Comparison of ENCODE assay signal across 29 cellular contexts in genomic region chr6:21527731-21528130, GRCh38.
DNase-seq lines count a peak whose midpoint lies in the region; ATAC-seq and TF ChIP-seq lines count a peak whose summit lies in the region.
"Had no signal": no experiment of that assay in that cellular context is flagged by ENCODE, and none has a peak within 500 bp of the region (broad histone marks: within the 10 kb centered on the region; RNA-seq: fewer than 3 reads in every experiment).

No MANE protein-coding gene starts in this region.

- TF ChIP-seq CTCF in epithelial cell of proximal tubule (conservative IDR thresholded peaks at IDR 0.05; ENCODE audit: low read depth, low read length), result peak; percentile 25
- TF ChIP-seq CTCF in thyroid gland (IDR thresholded peaks at IDR 0.05), result peak in 2 of 6 experiments; percentile 9 to 18

- H3K36me3 ChIP-seq in thyroid gland, result no peaks in the 10 kb centered on the region
- H3K36me3 ChIP-seq: adrenal gland, esophagus squamous epithelium, suprapubic skin, upper lobe of right lung, WERI-Rb-1 had no signal

- in situ Hi-C loops in G401 (cut with HindIII; ENCODE audit: low sequenced_read_pairs), result no loop called here

- no peaks in the 10 kb centered on the region for H3K4me1 ChIP-seq in thyroid gland
- H3K4me1 ChIP-seq: A549, adrenal gland, esophagus squamous epithelium, suprapubic skin, upper lobe of right lung had no signal

- H3K4me3 ChIP-seq in epithelial cell of proximal tubule (ENCODE audit: low read depth, low read length), result no peak overlapping the region
- H3K4me3 ChIP-seq in thyroid gland (replicated peaks in 1 of 3), result no peak overlapping the region
- H3K4me3 ChIP-seq: A549, adrenal gland, esophagus squamous epithelium, hepatocyte, skin epidermis, suprapubic skin, upper lobe of right lung had no signal

- no peaks in the 10 kb centered on the region for H3K27me3 ChIP-seq in thyroid gland
- H3K27me3 ChIP-seq: adrenal gland, suprapubic skin, upper lobe of right lung had no signal

- no peak for TF ChIP-seq POLR2A in thyroid gland (IDR thresholded peaks at IDR 0.05)

- DNase-seq in NCI-H2029 treated with DMSO at 0.1 percent for 48 hours (lab: John Stamatoyannopoulos, UW), result peak; percentile 33
- DNase-seq in NCI-H2029 (lab: John Stamatoyannopoulos, UW), result no peak
- peak; percentile 18 for DNase-seq in LHCN-M2 (ENCODE audit: low read depth)
- DNase-seq in epithelial cell of proximal tubule (ENCODE audit: low read depth), result no peak
- peak; percentile 6 to 20 for DNase-seq in thyroid gland
- no peak for DNase-seq in HT-29 (ENCODE audit: low spot score)
- DNase-seq in G401 (ENCODE audit: low spot score), result no peak
- DNase-seq: activated CD4-positive, alpha-beta T cell treated with anti-CD3 and anti-CD28 coated beads for 4 hours; activated CD8-positive, alpha-beta T cell treated with anti-CD3 and anti-CD28 coated beads, Interleukin-2, amount 10 ng/mL, durations not matched to agents 7 days and 5 days; activated naive CD4-positive, alpha-beta T cell treated with anti-CD3 and anti-CD28 coated beads, Interleukin-2, amount 10 ng/mL, durations not matched to agents 7 days and 5 days; adrenal gland; AML-193; CD8-positive, alpha-beta memory T cell; esophagus squamous epithelium; foreskin melanocyte; GDM1; NCI-H1417; NCI-H2081 treated with DMSO at 0.1 percent for 48 hours; NCI-H446 treated with DMSO at 0.1 percent for 48 hours; OCI-M1; stimulated activated naive B cell treated with anti-CD40 and anti-IgM and Interleukin-4, amounts not matched to agents 10 μg/mL and 1 μg/mL and 100 μg/mL, for 72 hours; T-cell; upper lobe of right lung; WERI-Rb-1 had no signal

- no peak overlapping the region for H3K27ac ChIP-seq in thyroid gland
- H3K27ac ChIP-seq: A549, adrenal gland, esophagus squamous epithelium, hepatocyte, skin epidermis, suprapubic skin, upper lobe of right lung, WERI-Rb-1 had no signal

- no peaks in the 10 kb centered on the region for H3K9me3 ChIP-seq in thyroid gland
- H3K9me3 ChIP-seq: A549, adrenal gland, esophagus squamous epithelium, suprapubic skin, upper lobe of right lung had no signal

- no peak for ATAC-seq in HG03045 (IDR thresholded peaks at IDR 0.05; ENCODE audit: unreplicated experiment)
- ATAC-seq: A549; activated CD8-positive, alpha-beta T cell treated with anti-CD3 and anti-CD28 coated beads, Interleukin-2, amount 10 ng/mL, durations not matched to agents 7 days and 5 days; stimulated activated naive B cell treated with anti-CD40 and anti-IgM and Interleukin-4, amounts not matched to agents 10 μg/mL and 1 μg/mL and 100 μg/mL, for 72 hours; T-cell; upper lobe of right lung had no signal

- intact Hi-C loops in thyroid gland (cut with DNase I), result no loop called here

Comparison
In these comparisons a context has a peak if more than half of its experiments do, and no peak if none do; other contexts are left out.
1. DNase-seq: peak in NCI-H2029 treated with DMSO at 0.1 percent for 48 hours (single experiment), LHCN-M2 (single experiment) and thyroid gland (2 of 2); none in NCI-H2029 (single experiment), epithelial cell of proximal tubule (single experiment), HT-29 (single experiment) and G401 (single experiment).